In genomic region chr3:98954242-98954641, GRCh38 we compare ENCODE assay signal across 13 cellular contexts.
"Had no signal": no experiment of that assay in that cellular context is flagged by ENCODE, and none has a peak within 500 bp of the region (broad histone marks: within the 10 kb centered on the region; RNA-seq: fewer than 3 reads in every experiment).

No MANE protein-coding gene starts in this region.

- H3K36me3 ChIP-seq: colonic mucosa, sigmoid colon, upper lobe of right lung had no signal

- DNase-seq: activated CD4-positive, alpha-beta T cell treated with anti-CD3 and anti-CD28 coated beads, Interleukin-2, amount 10 ng/mL, durations not matched to agents 24 days and 14 days; activated naive CD4-positive, alpha-beta T cell; activated naive CD8-positive, alpha-beta T cell treated with anti-CD3 and anti-CD28 coated beads, Interleukin-2, amount 50 U/mL, for 24 hours; caudate nucleus; colonic mucosa; left colon; occipital lobe; psoas muscle; sigmoid colon; stimulated activated CD4-positive, alpha-beta T cell treated with anti-CD3 and anti-CD28 coated beads, Interleukin-2, amount 100 ng/mL, for 48 hours; stimulated activated naive CD8-positive, alpha-beta T cell treated with anti-CD3 and anti-CD28 coated beads, Interleukin-15, Interleukin-2, amounts not matched to agents 100 U/mL and 50 U/mL, for 24 hours; T-helper 17 cell; upper lobe of right lung had no signal

- H3K27me3 ChIP-seq: colonic mucosa, sigmoid colon, upper lobe of right lung had no signal

- H3K27ac ChIP-seq: colonic mucosa, psoas muscle, sigmoid colon, upper lobe of right lung had no signal

- H3K4me3 ChIP-seq: colonic mucosa, psoas muscle, sigmoid colon, upper lobe of right lung had no signal

- H3K9me3 ChIP-seq: colonic mucosa, psoas muscle, sigmoid colon, upper lobe of right lung had no signal

- H3K4me1 ChIP-seq: colonic mucosa, psoas muscle, sigmoid colon, upper lobe of right lung had no signal
